In genomic region chr5:1641560-1642166, GRCh38 we compare ENCODE assay signal across 8 cellular contexts.
DNase-seq lines count a peak whose midpoint lies in the region; ATAC-seq and TF ChIP-seq lines count a peak whose summit lies in the region.

No MANE protein-coding gene starts in this region.

- intact Hi-C loops in left lung (cut with DNase I) = loop anchor here in 1 of 2 donors (5.0 kb wide), 1 partner anchor 474 kb away; no protein-coding TSS in a partner anchor

- peaks cover 9% of the 10 kb centered on the region for H3K4me1 Mint-ChIP-seq in chondrocyte (ENCODE audit: low read depth)

- no peaks in the 10 kb centered on the region for H3K9me3 ChIP-seq in left lung

- no peak overlapping the region for H3K4me3 ChIP-seq in left lung

- no peaks in the 10 kb centered on the region for H3K36me3 ChIP-seq in left lung

- H3K27me3 Mint-ChIP-seq in chondrocyte (ENCODE audit: low read depth) = peaks cover 36% of the 10 kb centered on the region

- ATAC-seq in GM18870 (IDR thresholded peaks at IDR 0.05; ENCODE audit: unreplicated experiment) (peak; percentile 74), HG03469 (IDR thresholded peaks at IDR 0.05; ENCODE audit: unreplicated experiment) (peak; percentile 82), left lung (peak; percentile 90)

- no peaks in the 10 kb centered on the region for H3K9me3 Mint-ChIP-seq in chondrocyte (ENCODE audit: low read depth)

- H3K27ac Mint-ChIP-seq in chondrocyte (ENCODE audit: unreplicated experiment) = no peak overlapping the region

- H3K36me3 Mint-ChIP-seq in chondrocyte (ENCODE audit: low read depth) = no peaks in the 10 kb centered on the region

- TF ChIP-seq CTCF in chondrocyte (IDR thresholded peaks at IDR 0.05) = peak; percentile 93
- TF ChIP-seq CTCF in left lung (IDR thresholded peaks at IDR 0.05) = peak; percentile 68 to 79

- H3K4me1 ChIP-seq in left lung = peaks cover 4 to 5% of the 10 kb centered on the region in 2 donors

- peak; percentile 89 for DNase-seq in AG08395 (ENCODE audit: low spot score)
- DNase-seq in NCI-H510A treated with DMSO at 0.1 percent for 48 hours (lab: John Stamatoyannopoulos, UW) = peak; percentile 88
- DNase-seq in activated CD4-positive, alpha-beta T cell treated with anti-CD3 and anti-CD28 coated beads for 24 hours (ENCODE audit: low read depth in 2 of 2) = peak; percentile 27 to 63
- no peak for DNase-seq in chondrocyte (ENCODE audit: low spot score)
- peak; percentile 80 to 83 for DNase-seq in left lung
- peak; percentile 29 to 49 (median 48) for DNase-seq in stimulated activated CD4-positive, alpha-beta T cell treated with anti-CD3 and anti-CD28 coated beads, TNF-alpha, amount 100 ng/mL, for 1 hour (ENCODE audit: low read depth in 3 of 3, low spot score in 1 of 3)

- no peak overlapping the region for H3K4me3 Mint-ChIP-seq in chondrocyte (ENCODE audit: unreplicated experiment)

- H3K27ac ChIP-seq in left lung = no peak overlapping the region

- H3K27me3 ChIP-seq in left lung = peaks cover 27 to 61% of the 10 kb centered on the region in 2 donors
